16 cellular contexts compared by ENCODE assay signal in the genomic region with DNA sequence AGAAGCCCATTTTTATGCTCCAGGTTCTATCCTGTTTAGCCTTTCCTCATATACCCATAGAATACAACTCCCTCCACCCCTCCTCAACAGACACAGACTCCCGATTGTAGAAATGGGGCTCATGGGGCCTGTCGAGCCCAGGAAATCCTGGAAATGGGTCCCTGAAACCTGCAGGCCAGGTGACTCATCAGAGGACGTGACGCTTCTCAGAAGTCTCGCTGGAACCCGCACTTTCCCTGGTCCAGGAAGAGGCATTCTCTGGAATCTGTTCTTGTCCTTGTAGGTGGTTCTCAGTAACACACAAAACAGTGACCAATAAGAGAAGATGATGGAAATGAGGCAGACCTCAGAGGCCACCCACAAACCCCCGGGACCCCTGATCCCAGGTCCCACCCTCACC.
DNase-seq lines count a peak whose midpoint lies in the region; ATAC-seq and TF ChIP-seq lines count a peak whose summit lies in the region.
"Had no signal": no experiment of that assay in that cellular context is flagged by ENCODE, and none has a peak within 500 bp of the region (broad histone marks: within the 10 kb centered on the region; RNA-seq: fewer than 3 reads in every experiment).

No MANE protein-coding gene starts in this region.

- DNase-seq in GM23338 (ENCODE audit: low spot score) (no peak), WTC11 (ENCODE audit: low spot score) (no peak), kidney tubule cell (ENCODE audit: low spot score) (peak; percentile 28), posterior vena cava (ENCODE audit: low spot score) (peak; percentile 63), DMS53 (lab: John Stamatoyannopoulos, UW) (no peak)
- no peak for DNase-seq in CD8-positive, alpha-beta memory T cell
- DNase-seq: ACHN; Calu3; CD4-positive, CD25-positive, alpha-beta regulatory T cell; DMS 273 treated with DMSO at 0.1 percent for 48 hours; DMS79 had no signal

- intact Hi-C loops in posterior vena cava (cut with DNase I) = no loop called here

- H3K36me3 ChIP-seq in GM23338 (ENCODE audit: insufficient read depth) = no peaks in the 10 kb centered on the region
- no peaks in the 10 kb centered on the region for H3K36me3 ChIP-seq in CD8-positive, alpha-beta memory T cell (ENCODE audit: insufficient read depth, low read length)
- H3K36me3 ChIP-seq: BLaER1 treated with 17β-estradiol and CSF1 and Interleukin-3, amounts not matched to agents 10 nM and 100 nM; HAP-1 had no signal

- peaks cover 12% of the 10 kb centered on the region; the same call in 1 of the 2 replicates for H3F3A ChIP-seq in GM23338 (replicated peaks; ENCODE audit: low read depth)

- H3K9me2 ChIP-seq in GM23338 (ENCODE audit: insufficient read depth) = no peaks in the 10 kb centered on the region

- peaks cover 17% of the 10 kb centered on the region for H3K27me3 Mint-ChIP-seq in GM23338 (ENCODE audit: insufficient read depth, low read depth, poor library complexity)
- peaks cover 7% of the 10 kb centered on the region for H3K27me3 Mint-ChIP-seq in WTC11 (ENCODE audit: low read depth)
- peaks cover 13 to 17% of the 10 kb centered on the region in 2 donors for H3K27me3 Mint-ChIP-seq in CD8-positive, alpha-beta memory T cell

- POLR2A ChIA-PET in WTC11 (lab: Charles Lee) = no interaction called here
- POLR2A ChIA-PET in CD8-positive, alpha-beta memory T cell (lab: Charles Lee) = no interaction called here

- H3K27ac Mint-ChIP-seq in GM23338 = 0 out of 2 replicates have a peak overlapping the region, but pooled peaks have one; percentile 28
- peak overlapping the region; percentile 25; the same call in 1 of the 2 replicates for H3K27ac Mint-ChIP-seq in WTC11
- H3K27ac Mint-ChIP-seq in CD8-positive, alpha-beta memory T cell = no peak overlapping the region
- H3K27ac Mint-ChIP-seq: CD4-positive, CD25-positive, alpha-beta regulatory T cell; IgD-negative memory B cell had no signal

- no peaks in the 10 kb centered on the region for H3K27me3 ChIP-seq in GM23338 (ENCODE audit: insufficient read depth)
- H3K27me3 ChIP-seq in CD8-positive, alpha-beta memory T cell (ENCODE audit: insufficient read depth, low read length, poor library complexity, severe bottlenecking) = no peaks in the 10 kb centered on the region

- H3K4me1 Mint-ChIP-seq in GM23338 (peaks cover 37% of the 10 kb centered on the region), WTC11 (peaks cover 43% of the 10 kb centered on the region)
- no peaks in the 10 kb centered on the region for H3K4me1 Mint-ChIP-seq in CD8-positive, alpha-beta memory T cell
- H3K4me1 Mint-ChIP-seq: IgD-negative memory B cell had no signal

- no peak overlapping the region for H3K4me2 ChIP-seq in GM23338
- H3K4me2 ChIP-seq: BLaER1 treated with 17β-estradiol and CSF1 and Interleukin-3, amounts not matched to agents 10 nM and 100 nM had no signal

- no peak overlapping the region for H2AFZ ChIP-seq in GM23338

- no peaks in the 10 kb centered on the region for H4K20me1 ChIP-seq in GM23338 (replicated peaks; ENCODE audit: insufficient read depth)

- no peak overlapping the region for H3K27ac ChIP-seq in GM23338 (ENCODE audit: low read depth)
- no peak overlapping the region for H3K27ac ChIP-seq in CD8-positive, alpha-beta memory T cell (ENCODE audit: low read depth, low read length)
- H3K27ac ChIP-seq: BLaER1 treated with 17β-estradiol and CSF1 and Interleukin-3, amounts not matched to agents 10 nM and 100 nM had no signal

- H3K4me1 ChIP-seq in GM23338 (ENCODE audit: insufficient read depth) = peaks cover 21% of the 10 kb centered on the region
- H3K4me1 ChIP-seq in CD8-positive, alpha-beta memory T cell (ENCODE audit: insufficient read depth, low read length) = no peaks in the 10 kb centered on the region
- H3K4me1 ChIP-seq: HAP-1 had no signal

- no peak for TF ChIP-seq CTCF in GM23338 (conservative IDR thresholded peaks at IDR 0.05; ENCODE audit: low read depth in 2 of 2)
- no peak for TF ChIP-seq CTCF in WTC11 (IDR thresholded peaks at IDR 0.05)

- H3K9me3 ChIP-seq in CD8-positive, alpha-beta memory T cell (ENCODE audit: low read length) = no peaks in the 10 kb centered on the region
- H3K9me3 ChIP-seq: HAP-1 had no signal

- CTCF ChIA-PET in WTC11 (lab: Charles Lee) = interaction anchor here (1.3 to 1.4 kb wide), 2 partner anchors 14 to 86 kb away, joined by 3 to 4 read pairs; no protein-coding TSS in a partner anchor
- CTCF ChIA-PET in CD8-positive, alpha-beta memory T cell (lab: Charles Lee) = no interaction called here

- peaks cover 8% of the 10 kb centered on the region for H3K36me3 Mint-ChIP-seq in GM23338 (ENCODE audit: low read depth)
- peaks cover 11% of the 10 kb centered on the region; the same call in 1 of the 2 replicates for H3K36me3 Mint-ChIP-seq in WTC11
- H3K36me3 Mint-ChIP-seq in CD8-positive, alpha-beta memory T cell = no peaks in the 10 kb centered on the region
- H3K36me3 Mint-ChIP-seq: CD4-positive, CD25-positive, alpha-beta regulatory T cell; IgD-negative memory B cell had no signal

- no peaks in the 10 kb centered on the region for H3K79me2 ChIP-seq in GM23338 (replicated peaks; ENCODE audit: insufficient read depth)

- H3K9me3 Mint-ChIP-seq in GM23338 (peaks cover 14% of the 10 kb centered on the region), WTC11 (peaks cover 14% of the 10 kb centered on the region)
- peaks cover 0 to 6% (median 0%) of the 10 kb centered on the region in 5 donors for H3K9me3 Mint-ChIP-seq in CD8-positive, alpha-beta memory T cell

- no peak overlapping the region for H3K4me3 ChIP-seq in GM23338
- no peak overlapping the region for H3K4me3 ChIP-seq in CD8-positive, alpha-beta memory T cell (ENCODE audit: low read length)
- H3K4me3 ChIP-seq: BLaER1 treated with 17β-estradiol and CSF1 and Interleukin-3, amounts not matched to agents 10 nM and 100 nM; HAP-1 had no signal

- no peak for ATAC-seq in GM23338
- ATAC-seq in WTC11 = no peak
- no peak for ATAC-seq in GM18511 (IDR thresholded peaks at IDR 0.05; ENCODE audit: unreplicated experiment)
- ATAC-seq in GM18873 (IDR thresholded peaks at IDR 0.05; ENCODE audit: low FRiP score, unreplicated experiment) = no peak

- no peak overlapping the region for H3K4me3 Mint-ChIP-seq in GM23338
- H3K4me3 Mint-ChIP-seq in WTC11 = no peak overlapping the region
- no peak overlapping the region for H3K4me3 Mint-ChIP-seq in CD8-positive, alpha-beta memory T cell
- H3K4me3 Mint-ChIP-seq: CD4-positive, CD25-positive, alpha-beta regulatory T cell; IgD-negative memory B cell had no signal

TF ChIP-seq in GM23338, 12 proteins besides CTCF, POLR2A, EP300 and RAD21 (continues in another document):
- no peak for TF ChIP-seq POLR2AphosphoS5 (IDR thresholded peaks at IDR 0.05; ENCODE audit: low read depth)
- no peak for TF ChIP-seq NANOG (IDR thresholded peaks at IDR 0.05; ENCODE audit: borderline replicate concordance)
- TF ChIP-seq, protein P1, sequence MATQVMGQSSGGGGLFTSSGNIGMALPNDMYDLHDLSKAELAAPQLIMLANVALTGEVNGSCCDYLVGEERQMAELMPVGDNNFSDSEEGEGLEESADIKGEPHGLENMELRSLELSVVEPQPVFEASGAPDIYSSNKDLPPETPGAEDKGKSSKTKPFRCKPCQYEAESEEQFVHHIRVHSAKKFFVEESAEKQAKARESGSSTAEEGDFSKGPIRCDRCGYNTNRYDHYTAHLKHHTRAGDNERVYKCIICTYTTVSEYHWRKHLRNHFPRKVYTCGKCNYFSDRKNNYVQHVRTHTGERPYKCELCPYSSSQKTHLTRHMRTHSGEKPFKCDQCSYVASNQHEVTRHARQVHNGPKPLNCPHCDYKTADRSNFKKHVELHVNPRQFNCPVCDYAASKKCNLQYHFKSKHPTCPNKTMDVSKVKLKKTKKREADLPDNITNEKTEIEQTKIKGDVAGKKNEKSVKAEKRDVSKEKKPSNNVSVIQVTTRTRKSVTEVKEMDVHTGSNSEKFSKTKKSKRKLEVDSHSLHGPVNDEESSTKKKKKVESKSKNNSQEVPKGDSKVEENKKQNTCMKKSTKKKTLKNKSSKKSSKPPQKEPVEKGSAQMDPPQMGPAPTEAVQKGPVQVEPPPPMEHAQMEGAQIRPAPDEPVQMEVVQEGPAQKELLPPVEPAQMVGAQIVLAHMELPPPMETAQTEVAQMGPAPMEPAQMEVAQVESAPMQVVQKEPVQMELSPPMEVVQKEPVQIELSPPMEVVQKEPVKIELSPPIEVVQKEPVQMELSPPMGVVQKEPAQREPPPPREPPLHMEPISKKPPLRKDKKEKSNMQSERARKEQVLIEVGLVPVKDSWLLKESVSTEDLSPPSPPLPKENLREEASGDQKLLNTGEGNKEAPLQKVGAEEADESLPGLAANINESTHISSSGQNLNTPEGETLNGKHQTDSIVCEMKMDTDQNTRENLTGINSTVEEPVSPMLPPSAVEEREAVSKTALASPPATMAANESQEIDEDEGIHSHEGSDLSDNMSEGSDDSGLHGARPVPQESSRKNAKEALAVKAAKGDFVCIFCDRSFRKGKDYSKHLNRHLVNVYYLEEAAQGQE (IDR thresholded peaks at IDR 0.05; ENCODE audit: unreplicated experiment) = no peak

TF ChIP-seq in WTC11, 78 proteins besides CTCF, POLR2A, EP300 and RAD21 (continues in another document):
- no peak for TF ChIP-seq ZMAT4 (CRISPR knock-in tag; IDR thresholded peaks at IDR 0.05)
- no peak for TF ChIP-seq E2F5 (CRISPR knock-in tag; IDR thresholded peaks at IDR 0.05)
- TF ChIP-seq, protein P2, sequence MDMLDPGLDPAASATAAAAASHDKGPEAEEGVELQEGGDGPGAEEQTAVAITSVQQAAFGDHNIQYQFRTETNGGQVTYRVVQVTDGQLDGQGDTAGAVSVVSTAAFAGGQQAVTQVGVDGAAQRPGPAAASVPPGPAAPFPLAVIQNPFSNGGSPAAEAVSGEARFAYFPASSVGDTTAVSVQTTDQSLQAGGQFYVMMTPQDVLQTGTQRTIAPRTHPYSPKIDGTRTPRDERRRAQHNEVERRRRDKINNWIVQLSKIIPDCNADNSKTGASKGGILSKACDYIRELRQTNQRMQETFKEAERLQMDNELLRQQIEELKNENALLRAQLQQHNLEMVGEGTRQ (CRISPR knock-in tag; IDR thresholded peaks at IDR 0.05) = no peak
- no peak for TF ChIP-seq GTF2I (CRISPR knock-in tag; conservative IDR thresholded peaks at IDR 0.05)

Comparison
In these comparisons a context has a peak if more than half of its experiments do, and no peak if none do; other contexts are left out.
1. DNase-seq: peak in kidney tubule cell (single experiment) and posterior vena cava (single experiment); none in GM23338 (single experiment), WTC11 (single experiment), DMS53 (single experiment) and CD8-positive, alpha-beta memory T cell (0 of 5).
2. H3K27ac Mint-ChIP-seq: peak in GM23338 (single experiment) and WTC11 (single experiment); none in CD8-positive, alpha-beta memory T cell (0 of 8).